In the genomic region with DNA sequence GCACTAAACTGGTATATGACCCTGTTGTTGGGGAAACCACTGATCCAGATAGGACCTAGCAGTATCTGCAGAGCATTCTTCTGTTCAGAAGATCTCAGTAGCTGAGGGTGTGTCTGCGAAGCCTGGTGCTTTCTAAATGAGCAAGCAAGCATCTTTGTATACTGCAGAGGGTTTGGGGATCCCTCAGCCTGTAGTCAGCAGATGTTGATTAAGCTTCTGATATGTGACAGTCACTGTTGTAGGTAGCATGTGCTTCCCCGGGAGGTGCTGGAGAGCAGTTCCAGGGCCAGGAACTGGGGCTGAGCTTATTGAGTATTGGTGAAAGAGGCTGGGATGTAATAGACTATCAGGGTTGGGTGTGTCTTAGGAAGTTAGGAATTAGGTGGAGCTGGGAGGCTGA, we compare ENCODE assay signal across 10 cellular contexts. TPM values are rescaled to one million over a fixed set of nuclear protein-coding genes. Genes with fewer than 3 reads are reported as not detected.
DNase-seq lines count a peak whose midpoint lies in the region; ATAC-seq and TF ChIP-seq lines count a peak whose summit lies in the region.
"Had no signal": no experiment of that assay in that cellular context is flagged by ENCODE, and none has a peak within 500 bp of the region (broad histone marks: within the 10 kb centered on the region; RNA-seq: fewer than 3 reads in every experiment).

No MANE protein-coding gene starts in this region.

- peaks cover 43% of the 10 kb centered on the region for H3K4me1 Mint-ChIP-seq in WTC11

- DNase-seq in stimulated activated naive CD4-positive, alpha-beta T cell treated with Interleukin-2 at 50 U/mL for 16 hours (lab: John Stamatoyannopoulos, UW): peak; percentile 16
- no peak for DNase-seq in stimulated activated naive CD4-positive, alpha-beta T cell (lab: John Stamatoyannopoulos, UW)
- DNase-seq in WTC11 (ENCODE audit: low spot score): no peak
- peak in 1 of 2 donors; percentile 36 for DNase-seq in foreskin fibroblast
- DNase-seq in NCI-H748 treated with DMSO at 0.1 percent for 48 hours (lab: John Stamatoyannopoulos, UW): no peak
- DNase-seq: DMS79, posterior cingulate gyrus had no signal

- H3K36me3 Mint-ChIP-seq in WTC11: peaks cover 14% of the 10 kb centered on the region

- no peaks in the 10 kb centered on the region for H3K9me3 ChIP-seq in subcutaneous abdominal adipose tissue (ENCODE audit: control insufficient read depth in 5 of 5, low read length in 5 of 5)

- H3K27me3 Mint-ChIP-seq in WTC11 (ENCODE audit: low read depth): peaks cover 13% of the 10 kb centered on the region

- no peak overlapping the region for H3K27ac ChIP-seq in subcutaneous abdominal adipose tissue (ENCODE audit: low read depth, low read length)

- peak overlapping the region in 3 of 5 donors; percentile 100 for H3K9ac ChIP-seq in subcutaneous abdominal adipose tissue (ENCODE audit: low read length in 5 of 5)

- peaks cover 0 to 33% (median 29%) of the 10 kb centered on the region in 5 donors for H3K36me3 ChIP-seq in subcutaneous abdominal adipose tissue (ENCODE audit: control insufficient read depth in 5 of 5, insufficient read depth in 5 of 5, low read length in 5 of 5)

- H3K27me3 ChIP-seq in subcutaneous abdominal adipose tissue (ENCODE audit: control insufficient read depth in 5 of 5, insufficient read depth in 4 of 5, low read length in 5 of 5): peaks cover 0 to 5% (median 0%) of the 10 kb centered on the region in 5 donors

- no peak for TF ChIP-seq CTCF in WTC11 (IDR thresholded peaks at IDR 0.05)
- no peak for TF ChIP-seq CTCF in foreskin fibroblast (IDR thresholded peaks at IDR 0.05; ENCODE audit: low read depth, low read length)

- H3K4me1 ChIP-seq in subcutaneous abdominal adipose tissue (ENCODE audit: control insufficient read depth in 5 of 5, insufficient read depth in 5 of 5, low read length in 5 of 5): peaks cover 15 to 58% (median 53%) of the 10 kb centered on the region in 5 donors

- H3K4me3 ChIP-seq in foreskin fibroblast (ENCODE audit: low read depth in 1 of 2, low read length in 2 of 2) (peak overlapping the region; percentile 88 to 98), subcutaneous abdominal adipose tissue (ENCODE audit: low read depth in 1 of 5, low read length in 5 of 5) (peak overlapping the region in 3 of 5 donors; percentile 0 to 23 (median 14))

- CTCF ChIA-PET in WTC11 (lab: Charles Lee): interaction anchor here (0.9 to 4.7 kb wide), 3 partner anchors 13 to 31 kb away, joined by 3 to 108 read pairs (median 11); a partner anchor contains a TSS

- ATAC-seq in WTC11: no peak
- ATAC-seq in HG03159 (IDR thresholded peaks at IDR 0.05; ENCODE audit: unreplicated experiment): no peak
- no peak for ATAC-seq in HG02870 (IDR thresholded peaks at IDR 0.05; ENCODE audit: unreplicated experiment)

- POLR2A ChIA-PET in WTC11 (lab: Charles Lee): interaction anchor here (0.5 kb wide), 1 partner anchor 27 kb away, joined by 3 read pairs; no protein-coding TSS in a partner anchor

- H3K27ac Mint-ChIP-seq in WTC11: peak overlapping the region; percentile 97

- H3K9me3 Mint-ChIP-seq in WTC11: no peaks in the 10 kb centered on the region

- peak overlapping the region; percentile 99 for H3K4me3 Mint-ChIP-seq in WTC11

TF ChIP-seq in WTC11, 78 proteins besides CTCF, POLR2A, EP300 and RAD21:
- TF ChIP-seq, protein P1, sequence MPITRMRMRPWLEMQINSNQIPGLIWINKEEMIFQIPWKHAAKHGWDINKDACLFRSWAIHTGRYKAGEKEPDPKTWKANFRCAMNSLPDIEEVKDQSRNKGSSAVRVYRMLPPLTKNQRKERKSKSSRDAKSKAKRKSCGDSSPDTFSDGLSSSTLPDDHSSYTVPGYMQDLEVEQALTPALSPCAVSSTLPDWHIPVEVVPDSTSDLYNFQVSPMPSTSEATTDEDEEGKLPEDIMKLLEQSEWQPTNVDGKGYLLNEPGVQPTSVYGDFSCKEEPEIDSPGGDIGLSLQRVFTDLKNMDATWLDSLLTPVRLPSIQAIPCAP (CRISPR knock-in tag; IDR thresholded peaks at IDR 0.05): no peak
- TF ChIP-seq, protein P2, sequence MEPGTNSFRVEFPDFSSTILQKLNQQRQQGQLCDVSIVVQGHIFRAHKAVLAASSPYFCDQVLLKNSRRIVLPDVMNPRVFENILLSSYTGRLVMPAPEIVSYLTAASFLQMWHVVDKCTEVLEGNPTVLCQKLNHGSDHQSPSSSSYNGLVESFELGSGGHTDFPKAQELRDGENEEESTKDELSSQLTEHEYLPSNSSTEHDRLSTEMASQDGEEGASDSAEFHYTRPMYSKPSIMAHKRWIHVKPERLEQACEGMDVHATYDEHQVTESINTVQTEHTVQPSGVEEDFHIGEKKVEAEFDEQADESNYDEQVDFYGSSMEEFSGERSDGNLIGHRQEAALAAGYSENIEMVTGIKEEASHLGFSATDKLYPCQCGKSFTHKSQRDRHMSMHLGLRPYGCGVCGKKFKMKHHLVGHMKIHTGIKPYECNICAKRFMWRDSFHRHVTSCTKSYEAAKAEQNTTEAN (CRISPR knock-in tag; IDR thresholded peaks at IDR 0.05): no peak
- TF ChIP-seq ATF1 (CRISPR knock-in tag; IDR thresholded peaks at IDR 0.05): no peak

RNA-seq across cellular contexts. Expression of a gene that starts 1.5 kb away (rescaled TPM):
- total RNA-seq in WTC11 (2021): 103 to 109 TPM (median 105 TPM) in 3 replicates

RNA-seq across cellular contexts. Expression of a gene that starts 3.5 kb away (rescaled TPM):
- 11.4 to 17.9 TPM (median 15.7 TPM) in 3 replicates for total RNA-seq in WTC11 (2021)

RNA-seq across cellular contexts. Expression of a gene that starts 22.2 kb away (rescaled TPM):
- 149 to 165 TPM (median 154 TPM) in 3 replicates for total RNA-seq in WTC11 (2021)

RNA-seq across cellular contexts. Expression of a gene that starts 22.3 kb away (rescaled TPM):
- 139 to 146 TPM (median 140 TPM) in 3 replicates for total RNA-seq in WTC11 (2021)

RNA-seq across cellular contexts. Expression of a gene that starts 33.6 kb away (rescaled TPM):
- total RNA-seq in WTC11 (2021): 500 to 527 TPM (median 518 TPM) in 3 replicates
